23 cellular contexts compared by ENCODE assay signal in genomic region chr3:119490153-119490552, GRCh38. TPM values are rescaled to one million over a fixed set of nuclear protein-coding genes. Genes with fewer than 3 reads are reported as not detected.
DNase-seq lines count a peak whose midpoint lies in the region; ATAC-seq and TF ChIP-seq lines count a peak whose summit lies in the region.
"Had no signal": no experiment of that assay in that cellular context is flagged by ENCODE, and none has a peak within 500 bp of the region (broad histone marks: within the 10 kb centered on the region; RNA-seq: fewer than 3 reads in every experiment).

No MANE protein-coding gene starts in this region.

- H3F3A ChIP-seq in PC-3 (ENCODE audit: low read length, unreplicated experiment), result no peaks in the 10 kb centered on the region

- H3K4me3 ChIP-seq in cardiac muscle cell (no peak overlapping the region), PC-3 (ENCODE audit: low read length) (no peak overlapping the region), epithelial cell of proximal tubule (ENCODE audit: low read depth, low read length) (no peak overlapping the region)
- H3K4me3 ChIP-seq: coronary artery, esophagus muscularis mucosa, prostate gland, SJCRH30, upper lobe of left lung had no signal

- intact Hi-C loops in Right ventricle myocardium inferior (cut with DNase I) (no loop called here), PC-3 (cut with micrococcal nuclease) (no loop called here)

- BruUV-seq in PC-3 (replicated peaks; lab: Mats Ljungman, UMichigan), result no TSS peak

- no peak overlapping the region for H3K4me2 ChIP-seq in PC-3 (ENCODE audit: low read length)

- POLR2A ChIA-PET in PC-3 (lab: Charles Lee; ENCODE audit: unreplicated experiment), result no interaction called here

- TF ChIP-seq CTCF in cardiac muscle cell (IDR thresholded peaks at IDR 0.05; ENCODE audit: low read depth, low read length) (no peak), PC-3 (conservative IDR thresholded peaks at IDR 0.05; ENCODE audit: low read depth, low read length) (peak; percentile 26), epithelial cell of proximal tubule (conservative IDR thresholded peaks at IDR 0.05; ENCODE audit: low read depth, low read length) (peak; percentile 12)

- H3K9me3 ChIP-seq in cardiac muscle cell (ENCODE audit: low read depth) (no peaks in the 10 kb centered on the region), PC-3 (ENCODE audit: low read length) (no peaks in the 10 kb centered on the region)
- H3K9me3 ChIP-seq: esophagus muscularis mucosa, prostate gland, SJCRH30, upper lobe of left lung had no signal

- H3K79me2 ChIP-seq in PC-3 (ENCODE audit: low read length), result no peaks in the 10 kb centered on the region

- H4K20me1 ChIP-seq in PC-3 (ENCODE audit: low read length), result no peaks in the 10 kb centered on the region

- no peak for ATAC-seq in Right ventricle myocardium inferior
- peak; percentile 68 for ATAC-seq in PC-3
- ATAC-seq in HG03469 (IDR thresholded peaks at IDR 0.05; ENCODE audit: unreplicated experiment), result no peak
- ATAC-seq: left ventricle myocardium superior; stimulated activated naive B cell treated with anti-CD40 and anti-IgM and Interleukin-4, amounts not matched to agents 10 μg/mL and 1 μg/mL and 100 μg/mL, for 72 hours had no signal

- H3K4me1 ChIP-seq in cardiac muscle cell (ENCODE audit: low read depth), result no peaks in the 10 kb centered on the region
- H3K4me1 ChIP-seq in PC-3 (ENCODE audit: insufficient read depth, low read length), result no peaks in the 10 kb centered on the region
- H3K4me1 ChIP-seq: esophagus muscularis mucosa, prostate gland, SJCRH30, upper lobe of left lung had no signal

- H3K27me3 ChIP-seq in cardiac muscle cell, result no peaks in the 10 kb centered on the region
- H3K27me3 ChIP-seq in PC-3 (ENCODE audit: low read length), result no peaks in the 10 kb centered on the region
- H3K27me3 ChIP-seq: esophagus muscularis mucosa, SJCRH30, upper lobe of left lung had no signal

- CTCF ChIA-PET in PC-3 (lab: Charles Lee), result interaction anchor here (0.7 kb wide), 1 partner anchor 92 kb away, joined by 3 read pairs; no protein-coding TSS in a partner anchor

- H3K36me3 ChIP-seq in cardiac muscle cell (peaks cover 22% of the 10 kb centered on the region), PC-3 (ENCODE audit: low read depth, low read length) (peaks cover 27% of the 10 kb centered on the region)
- H3K36me3 ChIP-seq: prostate gland had no signal

- H3K9ac ChIP-seq in PC-3 (ENCODE audit: low read length), result no peak overlapping the region

- H2AFZ ChIP-seq in PC-3 (ENCODE audit: low read length), result no peak overlapping the region

- no peaks in the 10 kb centered on the region for H3K9me2 ChIP-seq in PC-3 (replicated peaks; ENCODE audit: low read length)

- peak in 1 of 2 donors; percentile 9 for DNase-seq in cardiac muscle cell (ENCODE audit: low read depth in 1 of 2, low spot score in 1 of 2)
- no peak for DNase-seq in Right ventricle myocardium inferior (ENCODE audit: missing footprints)
- DNase-seq in PC-3, result no peak
- DNase-seq in epithelial cell of proximal tubule (ENCODE audit: low read depth), result no peak
- DNase-seq in SIG-M5 treated with dmso at 0.1 percent for 504 hours (lab: John Stamatoyannopoulos, UW; ENCODE audit: unreplicated experiment), result no peak
- DNase-seq in NCI-H1417 treated with DMSO at 0.1 percent for 48 hours (lab: John Stamatoyannopoulos, UW), result no peak
- DNase-seq: activated CD4-positive, CD25-positive, alpha-beta regulatory T cell treated with anti-CD3 and anti-CD28 coated beads, Interleukin-2, amount 50 U/mL, for 72 hours; activated naive CD4-positive, alpha-beta T cell treated with anti-CD3 and anti-CD28 coated beads, Interleukin-2, amount 50 U/mL, for 16 hours; aorta; hypothalamus; IMR-90; left ventricle myocardium superior; NCI-H1048; NCI-H187; NCI-H524 treated with DMSO at 0.1 percent for 48 hours; SJCRH30; stimulated activated CD4-positive, alpha-beta T cell treated with anti-CD3 and anti-CD28 coated beads, Interleukin-15, amount 100 ng/mL, for 24 hours; stimulated activated naive B cell treated with anti-CD40 and anti-IgM and Interleukin-4, amounts not matched to agents 10 μg/mL and 1 μg/mL and 100 μg/mL, for 72 hours; upper lobe of left lung had no signal

- H3K27ac ChIP-seq in cardiac muscle cell (peak overlapping the region; percentile 30), PC-3 (ENCODE audit: low read length) (no peak overlapping the region)
- H3K27ac ChIP-seq: coronary artery, esophagus muscularis mucosa, prostate gland, SJCRH30, upper lobe of left lung had no signal

RNA-seq across cellular contexts. Expression of gene TIMMDC1, which starts 8.2 kb away (rescaled TPM):
- total RNA-seq in cardiac muscle cell (106 and 110 TPM in 2 replicates), Right ventricle myocardium inferior (340 TPM), PC-3 (2014; rRNA removed) (107 and 142 TPM in 2 replicates), epithelial cell of proximal tubule (72.2 and 85.3 TPM in 2 replicates)
- 256 and 308 TPM in 2 replicates for polyA plus RNA-seq in cardiac muscle cell

RNA-seq across cellular contexts. Expression of gene POGLUT1, which starts 21.4 kb away (rescaled TPM):
- 11.0 and 12.5 TPM in 2 replicates for total RNA-seq in cardiac muscle cell
- 19.2 and 22.1 TPM in 2 replicates for polyA plus RNA-seq in cardiac muscle cell
- total RNA-seq in Right ventricle myocardium inferior, result 5.1 TPM
- total RNA-seq in PC-3 (2014; rRNA removed), result 10.5 and 11.6 TPM in 2 replicates
- 7.2 and 10.8 TPM in 2 replicates for total RNA-seq in epithelial cell of proximal tubule

RNA-seq across cellular contexts. Expression of gene TMEM39A, which starts 26.7 kb away (rescaled TPM):
- total RNA-seq in cardiac muscle cell (42.9 and 48.8 TPM in 2 replicates), Right ventricle myocardium inferior (17.0 TPM), PC-3 (2014; rRNA removed) (49.1 and 56.5 TPM in 2 replicates), epithelial cell of proximal tubule (17.4 and 28.2 TPM in 2 replicates)
- 21.5 and 25.9 TPM in 2 replicates for polyA plus RNA-seq in cardiac muscle cell
